Comparison of ENCODE assay signal across 20 cellular contexts in the genomic region with DNA sequence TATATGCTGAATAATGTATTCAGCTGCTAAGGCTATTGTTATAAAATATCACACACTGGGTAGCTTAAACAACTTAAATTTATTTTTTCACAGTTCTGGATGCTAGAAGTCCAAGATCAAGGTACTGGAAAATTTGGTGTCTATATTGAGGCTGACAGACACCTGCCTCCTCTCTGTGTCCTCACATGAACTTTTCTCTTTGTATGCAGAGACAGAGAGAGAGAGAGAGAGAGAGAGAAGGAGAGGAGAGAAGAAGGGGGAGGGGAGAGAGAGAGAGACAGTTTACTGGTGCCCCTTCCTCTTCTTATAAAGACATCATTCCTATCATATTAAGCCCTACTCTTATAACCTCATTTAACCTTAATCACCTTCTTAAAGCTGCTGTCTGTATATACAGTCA.
DNase-seq lines count a peak whose midpoint lies in the region; ATAC-seq and TF ChIP-seq lines count a peak whose summit lies in the region.
"Had no signal": no experiment of that assay in that cellular context is flagged by ENCODE, and none has a peak within 500 bp of the region (broad histone marks: within the 10 kb centered on the region; RNA-seq: fewer than 3 reads in every experiment).

No MANE protein-coding gene starts in this region.

- no peak for ATAC-seq in GM18868 (IDR thresholded peaks at IDR 0.05; ENCODE audit: unreplicated experiment)
- ATAC-seq in Right ventricle myocardium inferior: no peak
- no peak for ATAC-seq in HG03196 (IDR thresholded peaks at IDR 0.05; ENCODE audit: unreplicated experiment)
- ATAC-seq: T-cell had no signal

- intact Hi-C loops in Right ventricle myocardium inferior (cut with DNase I): no loop called here

- DNase-seq in DMS53 (lab: John Stamatoyannopoulos, UW): peak; percentile 39
- DNase-seq in DMS53 treated with DMSO at 0.1 percent for 48 hours (lab: John Stamatoyannopoulos, UW; ENCODE audit: unreplicated experiment): no peak
- peak; percentile 27 for DNase-seq in Jurkat, Clone E6-1 (ENCODE audit: low read depth, low spot score)
- DNase-seq in myocyte (ENCODE audit: low read depth): peak; percentile 72
- DNase-seq in Right ventricle myocardium inferior (ENCODE audit: missing footprints): no peak
- DNase-seq: ACHN, Calu3, GOT3, KBM-7, MM.1S, NCI-H2029, NCI-H2227 treated with DMSO at 0.1 percent for 48 hours, NCI-H526 treated with DMSO at 0.1 percent for 48 hours, RPMI8226, T-cell had no signal

- no peak for TF ChIP-seq CTCF in VCaP (conservative IDR thresholded peaks at IDR 0.05)

- H3K4me3 ChIP-seq in Jurkat, Clone E6-1 (ENCODE audit: low read length): no peak overlapping the region
- H3K4me3 ChIP-seq: HAP-1 had no signal

- 0 out of 2 replicates have a peak overlapping the region, but pooled peaks have one; percentile 1 for H3K27ac ChIP-seq in VCaP
- H3K27ac ChIP-seq: 22Rv1 had no signal

Comparison
In these comparisons a context has a peak if more than half of its experiments do, and no peak if none do; other contexts are left out.
1. DNase-seq: peak in DMS53 (single experiment), Jurkat, Clone E6-1 (single experiment) and myocyte (single experiment); none in DMS53 treated with DMSO at 0.1 percent for 48 hours (single experiment) and Right ventricle myocardium inferior (single experiment).